In genomic region chr17:29588561-29589411, GRCh38 we compare ENCODE assay signal across 8 cellular contexts. TPM values are rescaled to one million over a fixed set of nuclear protein-coding genes. Genes with fewer than 3 reads are reported as not detected.
DNase-seq lines count a peak whose midpoint lies in the region; ATAC-seq, FAIRE-seq and TF ChIP-seq lines count a peak whose summit lies in the region.

No MANE protein-coding gene starts in this region.

- TF ChIP-seq POLR2A in A549 (IDR thresholded peaks at IDR 0.05; ENCODE audit: low read length): no peak
- TF ChIP-seq POLR2A in stomach (IDR thresholded peaks at IDR 0.05): no peak

- H3K27ac Mint-ChIP-seq in chondrocyte (ENCODE audit: unreplicated experiment): peak overlapping the region; percentile 92

- 2% methylated on average over 20 of the region's 72 CpGs for WGBS in A549 (ENCODE audit: missing lambda C conversion rate)
- 0 to 1% (median 1%) methylated on average over 25 to 72 of the region's 72 CpGs for WGBS in stomach, 5 donors

- peak overlapping the region; percentile 98 for H3K4me2 ChIP-seq in A549

- no peaks in the 10 kb centered on the region for H3K9me3 Mint-ChIP-seq in chondrocyte (ENCODE audit: low read depth)

- no peaks in the 10 kb centered on the region for H3K36me3 Mint-ChIP-seq in chondrocyte (ENCODE audit: low read depth)

- CTCF ChIA-PET in A549 (lab: Yijun Ruan, JAX): interaction anchor here (0.6 to 16.7 kb wide), 14 partner anchors 8 to 504 kb away, joined by 3 to 383 read pairs (median 4); partner anchors contain the start of genes ABHD15 and TP53I13

- intact Hi-C loops in stomach (cut with DNase I; ENCODE audit: low total_unique reads): no loop called here

- H3K4me1 ChIP-seq in A549 (peaks cover 53% of the 10 kb centered on the region), stomach (peaks cover 56 to 85% (median 76%) of the 10 kb centered on the region in 4 donors)

- TF ChIP-seq CTCF in A549 (IDR thresholded peaks at IDR 0.05) (no peak), chondrocyte (IDR thresholded peaks at IDR 0.05) (peak; percentile 25), stomach (IDR thresholded peaks at IDR 0.05) (no peak)

- no peaks in the 10 kb centered on the region for H3K27me3 Mint-ChIP-seq in chondrocyte (ENCODE audit: low read depth)

- no peaks in the 10 kb centered on the region for H3K9me3 ChIP-seq in A549
- H3K9me3 ChIP-seq in stomach: no peaks in the 10 kb centered on the region

- H3K36me3 ChIP-seq in stomach: no peaks in the 10 kb centered on the region

- no peak for TF ChIP-seq EP300 in A549 (IDR thresholded peaks at IDR 0.05)
- TF ChIP-seq EP300 in stomach (IDR thresholded peaks at IDR 0.05): no peak

- DNase-seq in A549 (ENCODE audit: low read depth in 1 of 2, low spot score in 1 of 2) (peak; percentile 52 to 70), T-helper 9 cell (peak; percentile 36), chondrocyte (ENCODE audit: low spot score) (peak; percentile 93), lung microvascular endothelial cell (ENCODE audit: low read depth in 2 of 2) (peak; percentile 37 to 43), stomach (no peak), medulla oblongata (ENCODE audit: extremely low spot score) (no peak)

- peak overlapping the region; percentile 95 to 96 for H3K27ac ChIP-seq in A549
- peak overlapping the region; percentile 69 to 90 (median 80) for H3K27ac ChIP-seq in stomach

- peak; percentile 1 to 2; a peak in 4 of 6 replicates for ATAC-seq in A549
- peak; percentile 12 for ATAC-seq in GM18520 (IDR thresholded peaks at IDR 0.05; ENCODE audit: unreplicated experiment)
- ATAC-seq in HG03460 (IDR thresholded peaks at IDR 0.05; ENCODE audit: unreplicated experiment): peak; percentile 13

- peaks cover 0 to 3% (median 0%) of the 10 kb centered on the region in 3 donors for H3K27me3 ChIP-seq in stomach

- H3K4me1 Mint-ChIP-seq in chondrocyte (ENCODE audit: low read depth): peaks cover 71% of the 10 kb centered on the region

- H3K4me3 ChIP-seq in A549 (peak overlapping the region; percentile 82), stomach (peak overlapping the region; percentile 73 to 89 (median 84))

- POLR2A ChIA-PET in A549 (lab: Yijun Ruan, JAX): interaction anchor here (1.5 kb wide), 1 partner anchor 22 kb away, joined by 5 read pairs; the partner anchor contains the start of gene ABHD15

- TF ChIP-seq RAD21 in A549 (conservative IDR thresholded peaks at IDR 0.05 in 1 of 2, IDR thresholded peaks at IDR 0.05 in 1 of 2): no peak

- peak overlapping the region; percentile 88 for H3K4me3 Mint-ChIP-seq in chondrocyte (ENCODE audit: unreplicated experiment)

- no peak for FAIRE-seq in A549 (lab: Jason Lieb, UNC)

TF ChIP-seq in A549, 52 proteins besides CTCF, POLR2A, EP300 and RAD21:
- TF ChIP-seq CEBPB (IDR thresholded peaks at IDR 0.05) (no peak), EHF (CRISPR knock-in tag; IDR thresholded peaks at IDR 0.05) (no peak), ZC3H11A (IDR thresholded peaks at IDR 0.05) (no peak), MAX (IDR thresholded peaks at IDR 0.05) (peak; percentile 45), FOSB (CRISPR knock-in tag; IDR thresholded peaks at IDR 0.05) (no peak)

RNA-seq across cellular contexts. Expression of gene GIT1, which starts 0.7 kb away (rescaled TPM):
- polyA plus RNA-seq in A549 (2011; rRNA removed): 53.0 and 56.8 TPM in 2 replicates
- 73.4 and 97.2 TPM in 2 replicates for polyA plus RNA-seq in A549 (2012; cell fraction: cytosol; rRNA removed)
- 121 and 187 TPM in 2 replicates for polyA plus RNA-seq in A549 (2012; cell fraction: nucleus; rRNA removed)
- 45.2 to 47.8 TPM (median 45.3 TPM) in 3 replicates for polyA plus RNA-seq in A549 (2017; fragmentation: RNase III; extraction: RNeasy Plus Mini Kit Qiagen cat#74134 plus additional on column Dnase treatment)
- polyA minus RNA-seq in A549 (2011; rRNA and poly(A)+ RNA removed): 104 and 105 TPM in 2 replicates
- 32.1 to 37.7 TPM (median 35.7 TPM) in 3 replicates for total RNA-seq in chondrocyte
- 25.1 and 35.7 TPM in 2 replicates for total RNA-seq in lung microvascular endothelial cell
- 10 to 100 TPM; 23.7 to 67.2 (median 34.3) TPM for total RNA-seq in stomach
- polyA plus RNA-seq in stomach: 10 to 100 TPM; 17.7 to 26.4 (median 18.9) TPM

RNA-seq across cellular contexts. Expression of gene ANKRD13B, which starts 4.1 kb away (rescaled TPM):
- polyA plus RNA-seq in A549 (2011; rRNA removed) (4.0 and 4.5 TPM in 2 replicates), A549 (2017; fragmentation: RNase III; extraction: RNeasy Plus Mini Kit Qiagen cat#74134 plus additional on column Dnase treatment) (15.3 to 17.8 TPM (median 16.4 TPM) in 3 replicates), stomach (1 to 10 TPM; 2.6 to 4.2 (median 2.9) TPM)
- 16.3 and 21.8 TPM in 2 replicates for polyA plus RNA-seq in A549 (2012; cell fraction: cytosol; rRNA removed)
- polyA plus RNA-seq in A549 (2012; cell fraction: nucleus; rRNA removed): 84.1 and 142 TPM in 2 replicates
- polyA minus RNA-seq in A549 (2011; rRNA and poly(A)+ RNA removed): 9.2 and 10.1 TPM in 2 replicates
- total RNA-seq in chondrocyte (21.6 to 27.1 TPM (median 24.5 TPM) in 3 replicates), lung microvascular endothelial cell (3.1 and 4.8 TPM in 2 replicates), stomach (10 to 100 TPM in 1 of 5 donors, 1 to 10 TPM in 3, not detected in 1; 1.8 to 12.3 (median 5.6) TPM)

RNA-seq across cellular contexts. Expression of gene TP53I13, which starts 20.3 kb away (rescaled TPM):
- polyA plus RNA-seq in A549 (2011; rRNA removed): 27.5 and 31.3 TPM in 2 replicates
- 54.4 and 79.1 TPM in 2 replicates for polyA plus RNA-seq in A549 (2012; cell fraction: cytosol; rRNA removed)
- 316 and 464 TPM in 2 replicates for polyA plus RNA-seq in A549 (2012; cell fraction: nucleus; rRNA removed)
- polyA plus RNA-seq in A549 (2017; fragmentation: RNase III; extraction: RNeasy Plus Mini Kit Qiagen cat#74134 plus additional on column Dnase treatment): 50.5 to 59.0 TPM (median 57.8 TPM) in 3 replicates
- 21.7 and 42.5 TPM in 2 replicates for polyA minus RNA-seq in A549 (2011; rRNA and poly(A)+ RNA removed)
- 44.6 to 49.8 TPM (median 48.3 TPM) in 3 replicates for total RNA-seq in chondrocyte
- total RNA-seq in lung microvascular endothelial cell: 17.7 and 29.2 TPM in 2 replicates
- total RNA-seq in stomach: 100 to 1,000 TPM in 1 of 5 donors, 10 to 100 TPM in 4; 27.7 to 299 (median 79.5) TPM
- polyA plus RNA-seq in stomach: 10 to 100 TPM; 39.7 to 83.0 (median 46.0) TPM

RNA-seq across cellular contexts. Expression of gene ABHD15, which starts 21.9 kb away (rescaled TPM):
- polyA plus RNA-seq in A549 (2011; rRNA removed) (13.5 and 16.5 TPM in 2 replicates), A549 (2017; fragmentation: RNase III; extraction: RNeasy Plus Mini Kit Qiagen cat#74134 plus additional on column Dnase treatment) (13.6 to 15.8 TPM (median 14.7 TPM) in 3 replicates), stomach (1 to 10 TPM; 3.1 to 5.0 (median 3.7) TPM)
- 10.6 and 15.2 TPM in 2 replicates for polyA plus RNA-seq in A549 (2012; cell fraction: cytosol; rRNA removed)
- 12.0 and 14.2 TPM in 2 replicates for polyA plus RNA-seq in A549 (2012; cell fraction: nucleus; rRNA removed)
- 19.5 and 19.6 TPM in 2 replicates for polyA minus RNA-seq in A549 (2011; rRNA and poly(A)+ RNA removed)
- total RNA-seq in chondrocyte (10.2 to 16.7 TPM (median 11.7 TPM) in 3 replicates), lung microvascular endothelial cell (3.7 and 4.2 TPM in 2 replicates), stomach (10 to 100 TPM in 2 of 5 donors, 1 to 10 TPM in 2, under 1 TPM in 1; 0.58 to 17.4 (median 9.9) TPM)

RNA-seq across cellular contexts. Expression of gene CORO6, which starts 33.9 kb away (rescaled TPM):
- polyA plus RNA-seq in A549 (2011; rRNA removed) (5.0 and 6.1 TPM in 2 replicates), A549 (2017; fragmentation: RNase III; extraction: RNeasy Plus Mini Kit Qiagen cat#74134 plus additional on column Dnase treatment) (7.9 to 10.9 TPM (median 10.1 TPM) in 3 replicates), stomach (10 to 100 TPM in 1 of 3 donors, 1 to 10 TPM in 2; 1.1 to 17.5 (median 1.4) TPM)
- 9.2 and 10.4 TPM in 2 replicates for polyA plus RNA-seq in A549 (2012; cell fraction: cytosol; rRNA removed)
- 132 and 139 TPM in 2 replicates for polyA plus RNA-seq in A549 (2012; cell fraction: nucleus; rRNA removed)
- 11.6 and 12.8 TPM in 2 replicates for polyA minus RNA-seq in A549 (2011; rRNA and poly(A)+ RNA removed)
- total RNA-seq in chondrocyte (6.7 to 7.6 TPM (median 7.2 TPM) in 3 replicates), lung microvascular endothelial cell (0.40 and 0.87 TPM in 2 replicates), stomach (10 to 100 TPM in 4 of 5 donors, 1 to 10 TPM in 1; 6.4 to 53.1 (median 20.6) TPM)

Comparison
In these comparisons a context has a peak if more than half of its experiments do, and no peak if none do; other contexts are left out.
1. DNase-seq: peak in A549 (2 of 2), T-helper 9 cell (single experiment), chondrocyte (single experiment) and lung microvascular endothelial cell (2 of 2); none in stomach (single experiment) and medulla oblongata (single experiment).
2. Peak in every context shown above with its lines, with median percentiles within 50 percentile points of each other: ATAC-seq.